In genomic region chr13:74200081-74200480, GRCh38 we compare ENCODE assay signal across 19 cellular contexts.
"Had no signal": no experiment of that assay in that cellular context is flagged by ENCODE, and none has a peak within 500 bp of the region (broad histone marks: within the 10 kb centered on the region; RNA-seq: fewer than 3 reads in every experiment).

No MANE protein-coding gene starts in this region.

- H3K4me3 Mint-ChIP-seq: activated T-helper 17 cell treated with anti-CD3 and anti-CD28 coated beads, Interleukin-2, amount 50 U/mL, for 72 hours; brain; central memory CD8-positive, alpha-beta T cell; naive B cell; stimulated activated memory B cell treated with anti-CD40 and anti-IgM and Interleukin-4, amounts not matched to agents 10 μg/mL and 1 μg/mL and 100 μg/mL, for 72 hours; T-cell had no signal

- H3K27ac Mint-ChIP-seq: activated T-helper 17 cell treated with anti-CD3 and anti-CD28 coated beads, Interleukin-2, amount 50 U/mL, for 72 hours; brain; naive B cell; stimulated activated memory B cell treated with anti-CD40 and anti-IgM and Interleukin-4, amounts not matched to agents 10 μg/mL and 1 μg/mL and 100 μg/mL, for 72 hours; T-cell had no signal

- H3K36me3 Mint-ChIP-seq: brain; naive B cell; stimulated activated memory B cell treated with anti-CD40 and anti-IgM and Interleukin-4, amounts not matched to agents 10 μg/mL and 1 μg/mL and 100 μg/mL, for 72 hours; T-cell had no signal

- DNase-seq: activated CD4-positive, alpha-beta T cell treated with anti-CD3 and anti-CD28 coated beads, Interleukin-2, amount 50 U/mL, for 48 hours; activated naive CD4-positive, alpha-beta T cell treated with anti-CD3 and anti-CD28 coated beads, Interleukin-2, amount 50 U/mL, for 16 hours; adrenal gland; cortex of kidney; effector CD4-positive, alpha-beta T cell; esophagus squamous epithelium; glutamatergic neuron; hypothalamus; left cardiac atrium; lower lobe of right lung; naive B cell; retina; T-cell; T1000; thyroid gland had no signal

- H3K27me3 ChIP-seq: adrenal gland, esophagus squamous epithelium, thyroid gland had no signal

- H3K4me3 ChIP-seq: adrenal gland, esophagus squamous epithelium, lower lobe of right lung, thyroid gland had no signal

- H3K9me3 Mint-ChIP-seq: activated T-helper 17 cell treated with anti-CD3 and anti-CD28 coated beads, Interleukin-2, amount 50 U/mL, for 72 hours; central memory CD8-positive, alpha-beta T cell; naive B cell; stimulated activated memory B cell treated with anti-CD40 and anti-IgM and Interleukin-4, amounts not matched to agents 10 μg/mL and 1 μg/mL and 100 μg/mL, for 72 hours; T-cell had no signal

- H3K36me3 ChIP-seq: adrenal gland, esophagus squamous epithelium, lower lobe of right lung, thyroid gland had no signal

- H3K4me1 Mint-ChIP-seq: central memory CD8-positive, alpha-beta T cell; naive B cell; stimulated activated memory B cell treated with anti-CD40 and anti-IgM and Interleukin-4, amounts not matched to agents 10 μg/mL and 1 μg/mL and 100 μg/mL, for 72 hours had no signal

- H3K27me3 Mint-ChIP-seq: activated T-helper 17 cell treated with anti-CD3 and anti-CD28 coated beads, Interleukin-2, amount 50 U/mL, for 72 hours; brain; central memory CD8-positive, alpha-beta T cell; T-cell had no signal
